ENCODE assay signal across 1 cellular context in genomic region chr17:18234853-18235380, GRCh38.
TF ChIP-seq lines count a peak whose summit lies in the region.

No MANE protein-coding gene starts in this region.

TF ChIP-seq in HepG2, 621 proteins besides CTCF, POLR2A, EP300 and RAD21:
- TF ChIP-seq, protein P1, sequence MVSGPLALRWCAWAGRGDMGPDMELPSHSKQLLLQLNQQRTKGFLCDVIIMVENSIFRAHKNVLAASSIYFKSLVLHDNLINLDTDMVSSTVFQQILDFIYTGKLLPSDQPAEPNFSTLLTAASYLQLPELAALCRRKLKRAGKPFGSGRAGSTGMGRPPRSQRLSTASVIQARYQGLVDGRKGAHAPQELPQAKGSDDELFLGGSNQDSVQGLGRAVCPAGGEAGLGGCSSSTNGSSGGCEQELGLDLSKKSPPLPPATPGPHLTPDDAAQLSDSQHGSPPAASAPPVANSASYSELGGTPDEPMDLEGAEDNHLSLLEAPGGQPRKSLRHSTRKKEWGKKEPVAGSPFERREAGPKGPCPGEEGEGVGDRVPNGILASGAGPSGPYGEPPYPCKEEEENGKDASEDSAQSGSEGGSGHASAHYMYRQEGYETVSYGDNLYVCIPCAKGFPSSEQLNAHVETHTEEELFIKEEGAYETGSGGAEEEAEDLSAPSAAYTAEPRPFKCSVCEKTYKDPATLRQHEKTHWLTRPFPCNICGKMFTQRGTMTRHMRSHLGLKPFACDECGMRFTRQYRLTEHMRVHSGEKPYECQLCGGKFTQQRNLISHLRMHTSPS (CRISPR knock-in tag; IDR thresholded peaks at IDR 0.05; ENCODE audit: low read depth): no peak
